ENCODE assay signal across 20 cellular contexts in genomic region chr5:156199045-156199444, GRCh38.
DNase-seq lines count a peak whose midpoint lies in the region; ATAC-seq, FAIRE-seq and TF ChIP-seq lines count a peak whose summit lies in the region.
"Had no signal": no experiment of that assay in that cellular context is flagged by ENCODE, and none has a peak within 500 bp of the region (broad histone marks: within the 10 kb centered on the region; RNA-seq: fewer than 3 reads in every experiment).

No MANE protein-coding gene starts in this region.

- TF ChIP-seq RAD21 in liver (IDR thresholded peaks at IDR 0.05) (no peak), HepG2 (CRISPR knock-in tag; IDR thresholded peaks at IDR 0.05) (no peak), IMR-90 (IDR thresholded peaks at IDR 0.05; ENCODE audit: low read length) (no peak)

- H4K91ac ChIP-seq in IMR-90 (ENCODE audit: insufficient read depth, low read depth, low read length), result no peak overlapping the region

- no peaks in the 10 kb centered on the region for H3K79me2 ChIP-seq in HepG2 (ENCODE audit: insufficient read depth, low read length)

- in situ Hi-C loops in HepG2 (cut with HindIII; ENCODE audit: extremely low pct_ligation_motif_present, low pct_unique_long_range_greater_than_20kb), result no loop called here
- in situ Hi-C loops in IMR-90 (cut with MboI; ENCODE audit: low sequenced_read_pairs), result no loop called here

- H3K4me1 ChIP-seq in liver (ENCODE audit: control insufficient read depth in 4 of 4, insufficient read depth in 4 of 4, low read length in 3 of 4) (no peaks in the 10 kb centered on the region), HepG2 (ENCODE audit: insufficient read depth, low read length) (no peaks in the 10 kb centered on the region), IMR-90 (ENCODE audit: control insufficient read depth, insufficient read depth, low read length) (peaks cover 7% of the 10 kb centered on the region), right lobe of liver (no peaks in the 10 kb centered on the region), upper lobe of right lung (no peaks in the 10 kb centered on the region)
- H3K4me1 ChIP-seq: BE2C, BLaER1 had no signal

- no peak overlapping the region for H2BK20ac ChIP-seq in IMR-90 (ENCODE audit: low read depth, low read length)

- no peak for TF ChIP-seq EP300 in HepG2 (IDR thresholded peaks at IDR 0.05; ENCODE audit: low read depth in 2 of 2, low read length in 2 of 2)
- TF ChIP-seq EP300 in HepG2 (CRISPR knock-in tag; IDR thresholded peaks at IDR 0.05; ENCODE audit: borderline replicate concordance), result no peak

- no peak overlapping the region for H3K4me3 ChIP-seq in liver (ENCODE audit: low read depth in 1 of 3, low read length in 3 of 3)
- H3K4me3 ChIP-seq in HepG2 (replicated peaks in 1 of 3; ENCODE audit: insufficient read depth in 1 of 3, low read depth in 2 of 3, low read length in 3 of 3), result no peak overlapping the region
- no peak overlapping the region for H3K4me3 ChIP-seq in IMR-90 (ENCODE audit: insufficient read depth, low read depth, low read length)
- no peak overlapping the region for H3K4me3 ChIP-seq in right lobe of liver
- H3K4me3 ChIP-seq in upper lobe of right lung, result no peak overlapping the region
- H3K4me3 ChIP-seq: BLaER1 had no signal

- H2BK5ac ChIP-seq in IMR-90 (ENCODE audit: low read depth, low read length, poor library complexity, severe bottlenecking), result no peak overlapping the region

- no peaks in the 10 kb centered on the region for H3K79me1 ChIP-seq in IMR-90 (ENCODE audit: low read depth in 1 of 2, low read length in 2 of 2)

- H4K8ac ChIP-seq in IMR-90 (ENCODE audit: low read depth in 2 of 2, low read length in 2 of 2), result no peak overlapping the region

- H3K27ac ChIP-seq in liver (ENCODE audit: low read depth in 1 of 2, low read length in 2 of 2) (no peak overlapping the region), HepG2 (ENCODE audit: extremely low read length, insufficient read depth, low read length) (no peak overlapping the region), IMR-90 (ENCODE audit: insufficient read depth, low read length) (no peak overlapping the region), right lobe of liver (no peak overlapping the region), upper lobe of right lung (no peak overlapping the region)
- H3K27ac ChIP-seq: 22Rv1, BLaER1 had no signal

- H3K4ac ChIP-seq in IMR-90 (ENCODE audit: low read depth, low read length), result no peak overlapping the region

- no peak for TF ChIP-seq CTCF in liver (IDR thresholded peaks at IDR 0.05; ENCODE audit: low read depth, low read length, missing input control)
- no peak for TF ChIP-seq CTCF in HepG2 (CRISPR knock-in tag; IDR thresholded peaks at IDR 0.05)
- no peak for TF ChIP-seq CTCF in IMR-90 (conservative IDR thresholded peaks at IDR 0.05; ENCODE audit: low read depth, low read length)
- TF ChIP-seq CTCF in right lobe of liver (IDR thresholded peaks at IDR 0.05), result no peak
- TF ChIP-seq CTCF in upper lobe of right lung (IDR thresholded peaks at IDR 0.05), result no peak

- WGBS in liver, result 82% methylated on average over 1 of the region's 1 CpG
- WGBS in HepG2 (ENCODE audit: low lambda C conversion rate), result 0% methylated on average over 1 of the region's 1 CpG
- no CpG with 5 or more reads among the region's 1 CpG for WGBS in IMR-90 (ENCODE audit: extremely low coverage in 2 of 2, insufficient read length in 1 of 2), 2 experiments
- 50% methylated on average over 1 of the region's 1 CpG for WGBS in right lobe of liver (ENCODE audit: insufficient coverage, low coverage, low lambda C conversion rate, missing lambda C conversion rate)

- H3K27me3 ChIP-seq in liver (ENCODE audit: control insufficient read depth in 4 of 4, insufficient read depth in 4 of 4, low read length in 3 of 4) (no peaks in the 10 kb centered on the region), HepG2 (ENCODE audit: control insufficient read depth in 1 of 2, insufficient read depth in 2 of 2, low read length in 2 of 2) (no peaks in the 10 kb centered on the region), IMR-90 (ENCODE audit: control insufficient read depth, insufficient read depth, low read length) (no peaks in the 10 kb centered on the region), right lobe of liver (no peaks in the 10 kb centered on the region), upper lobe of right lung (no peaks in the 10 kb centered on the region)
- H3K27me3 ChIP-seq: BE2C, BLaER1 had no signal

- no peaks in the 10 kb centered on the region for H3K36me3 ChIP-seq in liver (ENCODE audit: control insufficient read depth in 4 of 4, insufficient read depth in 3 of 4, low read depth in 1 of 4, low read length in 3 of 4)
- H3K36me3 ChIP-seq in HepG2 (replicated peaks in 1 of 2; ENCODE audit: control insufficient read depth in 1 of 2, insufficient read depth in 2 of 2, low read length in 2 of 2), result no peaks in the 10 kb centered on the region
- no peaks in the 10 kb centered on the region for H3K36me3 ChIP-seq in IMR-90 (ENCODE audit: control insufficient read depth, insufficient read depth, low read length)
- H3K36me3 ChIP-seq in right lobe of liver, result no peaks in the 10 kb centered on the region
- no peaks in the 10 kb centered on the region for H3K36me3 ChIP-seq in upper lobe of right lung
- H3K36me3 ChIP-seq: BE2C, BLaER1 had no signal

- no peak overlapping the region for H3K9ac ChIP-seq in liver (ENCODE audit: low read depth in 1 of 2, low read length in 2 of 2)
- H3K9ac ChIP-seq in HepG2 (ENCODE audit: insufficient read depth, low read depth, low read length), result no peak overlapping the region
- no peak overlapping the region for H3K9ac ChIP-seq in IMR-90 (ENCODE audit: low read depth, low read length)
- H3K9ac ChIP-seq: BLaER1 had no signal

- intact Hi-C loops in HepG2 (cut with micrococcal nuclease; ENCODE audit: unreplicated experiment) (no loop called here), IMR-90 (cut with micrococcal nuclease) (no loop called here), right lobe of liver (cut with DNase I) (no loop called here), upper lobe of right lung (cut with DNase I) (no loop called here)

- H4K5ac ChIP-seq in IMR-90 (ENCODE audit: low read depth, low read length), result no peak overlapping the region

- FAIRE-seq in HepG2 (lab: Jason Lieb, UNC), result no peak
- FAIRE-seq: G401.6, GM12891, GM19239 had no signal

- H3K56ac ChIP-seq in IMR-90 (ENCODE audit: extremely low read depth, insufficient read depth, low read length), result no peak overlapping the region

- CTCF ChIA-PET in HepG2 (lab: Yijun Ruan, JAX; ENCODE audit: low intra/inter-chr PET ratio, low total read pairs), result no interaction called here
- CTCF ChIA-PET in IMR-90 (lab: Yijun Ruan, JAX), result no interaction called here

- H4K20me1 ChIP-seq in HepG2 (ENCODE audit: insufficient read depth, low read length) (no peaks in the 10 kb centered on the region), IMR-90 (ENCODE audit: insufficient read depth, low read length) (no peaks in the 10 kb centered on the region)
- H4K20me1 ChIP-seq: BLaER1 had no signal

- peaks cover 3% of the 10 kb centered on the region; the same call in 1 of the 2 replicates for H3K9me1 ChIP-seq in IMR-90 (ENCODE audit: insufficient read depth, low read length)

- BruUV-seq in HepG2 (replicated peaks; lab: Mats Ljungman, UMichigan) (no TSS peak), IMR-90 (replicated peaks; lab: Mats Ljungman, UMichigan) (no TSS peak)

- no peak overlapping the region for H2BK15ac ChIP-seq in IMR-90 (ENCODE audit: low read depth, low read length)

- POLR2A ChIA-PET in HepG2 (lab: Yijun Ruan, JAX), result no interaction called here
- POLR2A ChIA-PET in IMR-90 (lab: Charles Lee; ENCODE audit: unreplicated experiment), result no interaction called here

- H2BK120ac ChIP-seq in IMR-90 (ENCODE audit: low read depth, low read length), result no peak overlapping the region

- H3K23ac ChIP-seq in IMR-90 (ENCODE audit: low read depth, low read length), result no peak overlapping the region

- no peak overlapping the region for H2AK5ac ChIP-seq in IMR-90 (ENCODE audit: low read depth, low read length)

- H2AFZ ChIP-seq in HepG2 (ENCODE audit: low read length) (no peak overlapping the region), IMR-90 (replicated peaks; ENCODE audit: low read length, poor library complexity) (no peak overlapping the region)

- H3K4me2 ChIP-seq in HepG2 (ENCODE audit: low read depth, low read length) (no peak overlapping the region), IMR-90 (ENCODE audit: low read depth, low read length) (no peak overlapping the region)
- H3K4me2 ChIP-seq: BLaER1 had no signal

- DNase-seq in HepG2 (ENCODE audit: low spot score) (no peak), IMR-90 (no peak), right lobe of liver (no peak), cortex of kidney (lab: John Stamatoyannopoulos, UW) (no peak), upper lobe of right lung (no peak)
- DNase-seq: ACHN; BE2C; C1 segment of cervical spinal cord; CD4-positive, alpha-beta memory T cell; CD4-positive, CD25-positive, alpha-beta regulatory T cell; CD8-positive, alpha-beta memory T cell; COR-L47; DMS79 treated with DMSO at 0.1 percent for 48 hours; GF-D8 had no signal

- no peak overlapping the region for H3K14ac ChIP-seq in IMR-90 (replicated peaks; ENCODE audit: low read depth, low read length)

- no peaks in the 10 kb centered on the region for H3K9me3 ChIP-seq in liver (ENCODE audit: control insufficient read depth in 4 of 4, low read length in 3 of 4)
- H3K9me3 ChIP-seq in HepG2 (ENCODE audit: low read length), result peaks cover 13% of the 10 kb centered on the region
- H3K9me3 ChIP-seq in IMR-90 (ENCODE audit: control insufficient read depth, insufficient read depth, low read length), result no peaks in the 10 kb centered on the region
- no peaks in the 10 kb centered on the region for H3K9me3 ChIP-seq in right lobe of liver
- no peaks in the 10 kb centered on the region for H3K9me3 ChIP-seq in upper lobe of right lung
- H3K9me3 ChIP-seq: BE2C, BLaER1 had no signal

- ATAC-seq in HepG2, result no peak
- ATAC-seq in IMR-90 (ENCODE audit: low read depth), result no peak
- ATAC-seq in right lobe of liver, result peak; percentile 25 to 80 (median 54)
- no peak for ATAC-seq in upper lobe of right lung

- TF ChIP-seq POLR2A in HepG2 (IDR thresholded peaks at IDR 0.05; ENCODE audit: insufficient read depth in 1 of 2, low read depth in 2 of 2, low read length in 2 of 2) (no peak), IMR-90 (IDR thresholded peaks at IDR 0.05; ENCODE audit: low read depth, low read length) (no peak), right lobe of liver (IDR thresholded peaks at IDR 0.05) (no peak)

- dilution Hi-C loops in IMR-90 (cut with HindIII; ENCODE audit: low sequenced_read_pairs, unreplicated experiment), result no loop called here

- no peak overlapping the region for H2AK9ac ChIP-seq in IMR-90 (replicated peaks; ENCODE audit: low read depth, low read length, poor library complexity)

- peak overlapping the region; percentile 39; the same call in 1 of the 2 replicates for H3K18ac ChIP-seq in IMR-90 (ENCODE audit: low read depth, low read length)

TF ChIP-seq in liver, 16 proteins besides CTCF, POLR2A, EP300 and RAD21:
- no peak for TF ChIP-seq SP1 (IDR thresholded peaks at IDR 0.05)
- TF ChIP-seq RXRA (IDR thresholded peaks at IDR 0.05), result peak; percentile 30 to 44

TF ChIP-seq in HepG2, 621 proteins besides CTCF, POLR2A, EP300 and RAD21 (continues in another document):
- TF ChIP-seq ATRX (CRISPR knock-in tag; IDR thresholded peaks at IDR 0.05; ENCODE audit: borderline replicate concordance), result no peak
- TF ChIP-seq ZNF205 (CRISPR knock-in tag; IDR thresholded peaks at IDR 0.05), result no peak

TF ChIP-seq in IMR-90, 13 proteins besides CTCF, POLR2A, EP300 and RAD21 (continues in another document):
- TF ChIP-seq CHD1 (IDR thresholded peaks at IDR 0.05; ENCODE audit: low read depth, low read length), result no peak

Comparison
In these comparisons a context has a peak if more than half of its experiments do, and no peak if none do; other contexts are left out.
1. ATAC-seq: peak in right lobe of liver (4 of 4); none in HepG2 (single experiment), IMR-90 (single experiment) and upper lobe of right lung (single experiment).